In genomic region chr3:149879872-149880271, GRCh38 we compare ENCODE assay signal across 8 cellular contexts.
A peak's percentile ranks its signal among the peaks of the same experiment; 100 is the strongest.
DNase-seq lines count a peak whose midpoint lies in the region; ATAC-seq, FAIRE-seq and TF ChIP-seq lines count a peak whose summit lies in the region.

No MANE protein-coding gene starts in this region.

- intact Hi-C loops in pancreas (cut with DNase I), result no loop called here

- H3K27me3 ChIP-seq in pancreas, result no peaks in the 10 kb centered on the region

- peak; percentile 17 for FAIRE-seq in pancreas (lab: Jason Lieb, UNC)

- H3K4me3 ChIP-seq in AG09309 (ENCODE audit: control insufficient read depth, low read depth, low read length), result no peak overlapping the region
- no peak overlapping the region for H3K4me3 ChIP-seq in pancreas

- TF ChIP-seq CTCF in AG09309 (IDR thresholded peaks at IDR 0.05; ENCODE audit: control insufficient read depth, insufficient read depth, low read depth, low read length, missing control alignments) (peak; percentile 63), pancreas (IDR thresholded peaks at IDR 0.05) (peak in 1 of 4 donors; percentile 12)

- 16 to 19% methylated on average over 2 of the region's 2 CpGs for WGBS in pancreas, 2 donors

- no peak overlapping the region for H3K27ac ChIP-seq in pancreas

- no peaks in the 10 kb centered on the region for H3K4me1 ChIP-seq in pancreas

- H3K9me3 ChIP-seq in pancreas, result no peaks in the 10 kb centered on the region

- H3K36me3 ChIP-seq in pancreas, result no peaks in the 10 kb centered on the region

- DNase-seq in AG09309 (ENCODE audit: low read depth) (peak; percentile 41), NAMALWA (ENCODE audit: low spot score) (peak; percentile 75), glomerular endothelial cell (ENCODE audit: extremely low read depth, low read depth, low spot score) (peak; percentile 29), pancreas (peak in 4 of 6 donors; percentile 5 to 63 (median 22))
- DNase-seq in activated CD4-positive, alpha-beta T cell treated with anti-CD3 and anti-CD28 coated beads for 48 hours, result peak; percentile 48

- ATAC-seq in GM18502 (IDR thresholded peaks at IDR 0.05; ENCODE audit: poor library complexity, unreplicated experiment) (peak; percentile 71), pancreas (peak in 3 of 4 donors; percentile 69 to 76 (median 73)), HG03432 (IDR thresholded peaks at IDR 0.05; ENCODE audit: unreplicated experiment) (no peak), GM18511 (IDR thresholded peaks at IDR 0.05; ENCODE audit: unreplicated experiment) (no peak)

Comparison
In these comparisons a context has a peak if more than half of its experiments do, and no peak if none do; other contexts are left out.
1. DNase-seq: peak in every context shown above with its lines; median percentile 75 in NAMALWA; 48 in activated CD4-positive, alpha-beta T cell treated with anti-CD3 and anti-CD28 coated beads for 48 hours; 41 in AG09309; 29 in glomerular endothelial cell; 22 in pancreas.
2. ATAC-seq: peak in GM18502 (single experiment) and pancreas (3 of 4); none in HG03432 (single experiment) and GM18511 (single experiment).